In genomic region chr12:52023976-52024688, GRCh38 we compare ENCODE assay signal across 8 cellular contexts. TPM values are rescaled to one million over a fixed set of nuclear protein-coding genes. Genes with fewer than 3 reads are reported as not detected.
DNase-seq lines count a peak whose midpoint lies in the region; ATAC-seq and TF ChIP-seq lines count a peak whose summit lies in the region.

No MANE protein-coding gene starts in this region.

- no peaks in the 10 kb centered on the region for H3K27me3 Mint-ChIP-seq in activated CD4-positive, alpha-beta T cell treated with anti-CD3 and anti-CD28 coated beads for 36 hours
- peaks cover 2% of the 10 kb centered on the region for H3K27me3 Mint-ChIP-seq in activated CD8-positive, alpha-beta T cell treated with anti-CD3 and anti-CD28 coated beads, Interleukin-2, amount 10 ng/mL, durations not matched to agents 7 days and 5 days (ENCODE audit: low read depth)

- H3K4me1 Mint-ChIP-seq in activated CD4-positive, alpha-beta T cell treated with anti-CD3 and anti-CD28 coated beads for 36 hours = peaks cover 37% of the 10 kb centered on the region
- H3K4me1 Mint-ChIP-seq in activated CD8-positive, alpha-beta T cell treated with anti-CD3 and anti-CD28 coated beads, Interleukin-2, amount 10 ng/mL, durations not matched to agents 7 days and 5 days (ENCODE audit: low read depth) = peaks cover 59% of the 10 kb centered on the region

- H3K4me1 ChIP-seq in thoracic aorta (ENCODE audit: control insufficient read depth in 1 of 2, low read depth in 2 of 2) = peaks cover 16 to 23% of the 10 kb centered on the region in 2 donors

- H3K27me3 ChIP-seq in kidney epithelial cell (ENCODE audit: control insufficient read depth, insufficient read depth, low read length) (no peaks in the 10 kb centered on the region), thoracic aorta (replicated peaks; ENCODE audit: insufficient read depth) (no peaks in the 10 kb centered on the region)

- peak overlapping the region; percentile 50 for H3K4me3 ChIP-seq in kidney epithelial cell (ENCODE audit: low read depth, low read length)
- H3K4me3 ChIP-seq in thoracic aorta = peak overlapping the region; percentile 73

- peak overlapping the region; percentile 77 for H3K4me3 Mint-ChIP-seq in activated CD4-positive, alpha-beta T cell treated with anti-CD3 and anti-CD28 coated beads for 36 hours
- H3K4me3 Mint-ChIP-seq in activated CD8-positive, alpha-beta T cell treated with anti-CD3 and anti-CD28 coated beads, Interleukin-2, amount 10 ng/mL, durations not matched to agents 7 days and 5 days = peak overlapping the region; percentile 94

- TF ChIP-seq CTCF in kidney epithelial cell (IDR thresholded peaks at IDR 0.05; ENCODE audit: insufficient read depth, low read length, poor library complexity, severe bottlenecking) (no peak), thoracic aorta (IDR thresholded peaks at IDR 0.05) (peak; percentile 21)

- H3K27ac ChIP-seq in thoracic aorta = no peak overlapping the region

- H3K9me3 ChIP-seq in thoracic aorta = no peaks in the 10 kb centered on the region

- no peaks in the 10 kb centered on the region for H3K36me3 Mint-ChIP-seq in activated CD4-positive, alpha-beta T cell treated with anti-CD3 and anti-CD28 coated beads for 36 hours (ENCODE audit: low read depth)
- no peaks in the 10 kb centered on the region for H3K36me3 Mint-ChIP-seq in activated CD8-positive, alpha-beta T cell treated with anti-CD3 and anti-CD28 coated beads, Interleukin-2, amount 10 ng/mL, durations not matched to agents 7 days and 5 days (ENCODE audit: low read depth)

- intact Hi-C loops in activated CD4-positive, alpha-beta T cell treated with anti-CD3 and anti-CD28 coated beads for 36 hours (cut with DNase I, micrococcal nuclease) = loop anchor here (1.0 to 10.0 kb wide), 8 partner anchors 18 to 599 kb away; partner anchors contain the start of genes TAMALIN (in 2 of the 2), ACVR1B (in 1 of the 2) and SLC4A8 (in 1 of the 2)

- H3K27ac Mint-ChIP-seq in activated CD4-positive, alpha-beta T cell treated with anti-CD3 and anti-CD28 coated beads for 36 hours = peak overlapping the region; percentile 97
- H3K27ac Mint-ChIP-seq in activated CD8-positive, alpha-beta T cell treated with anti-CD3 and anti-CD28 coated beads, Interleukin-2, amount 10 ng/mL, durations not matched to agents 7 days and 5 days = peak overlapping the region; percentile 99

- POLR2A ChIA-PET in activated CD4-positive, alpha-beta T cell treated with anti-CD3 and anti-CD28 coated beads for 36 hours (lab: Charles Lee) = interaction anchor here (1.4 to 2.0 kb wide), 2 partner anchors 20 to 46 kb away, joined by 4 to 6 read pairs; partner anchors contain the start of gene ATG101
- POLR2A ChIA-PET in activated CD8-positive, alpha-beta T cell treated with anti-CD3 and anti-CD28 coated beads, Interleukin-2, amount 10 ng/mL, durations not matched to agents 7 days and 5 days (lab: Charles Lee) = interaction anchor here (0.7 to 2.4 kb wide), 5 partner anchors 9 to 138 kb away, joined by 3 to 12 read pairs (median 3); partner anchors contain the start of genes NR4A1 and TAMALIN

- peak; percentile 4 for ATAC-seq in activated CD4-positive, alpha-beta T cell treated with anti-CD3 and anti-CD28 coated beads for 36 hours
- ATAC-seq in activated CD8-positive, alpha-beta T cell treated with anti-CD3 and anti-CD28 coated beads, Interleukin-2, amount 10 ng/mL, durations not matched to agents 7 days and 5 days = peak; percentile 23
- ATAC-seq in thoracic aorta (ENCODE audit: insufficient number of reproducible peaks, low FRiP score, low read depth) (no peak), HG02885 (IDR thresholded peaks at IDR 0.05; ENCODE audit: poor library complexity, unreplicated experiment) (no peak), GM19324 (IDR thresholded peaks at IDR 0.05; ENCODE audit: low FRiP score, unreplicated experiment) (no peak)

- no peak for DNase-seq in activated CD4-positive, alpha-beta T cell treated with anti-CD3 and anti-CD28 coated beads for 36 hours
- no peak for DNase-seq in activated CD4-positive, alpha-beta T cell treated with anti-CD3 and anti-CD28 coated beads for 4 hours
- no peak for DNase-seq in activated CD8-positive, alpha-beta T cell treated with anti-CD3 and anti-CD28 coated beads, Interleukin-2, amount 10 ng/mL, durations not matched to agents 7 days and 5 days
- DNase-seq in kidney epithelial cell (ENCODE audit: low read depth) (no peak), thoracic aorta (ENCODE audit: low spot score) (no peak), NCI-H526 treated with DMSO at 0.1 percent for 48 hours (lab: John Stamatoyannopoulos, UW) (no peak)

- CTCF ChIA-PET in activated CD4-positive, alpha-beta T cell treated with anti-CD3 and anti-CD28 coated beads for 36 hours (lab: Charles Lee) = interaction anchor here (0.7 to 11.8 kb wide), 28 partner anchors 10 to 561 kb away, joined by 3 to 253 read pairs (median 18); partner anchors contain the start of genes ATG101, NR4A1 and TAMALIN
- CTCF ChIA-PET in activated CD8-positive, alpha-beta T cell treated with anti-CD3 and anti-CD28 coated beads, Interleukin-2, amount 10 ng/mL, durations not matched to agents 7 days and 5 days (lab: Charles Lee) = interaction anchor here (0.6 to 14.5 kb wide), 23 partner anchors 8 to 204 kb away, joined by 3 to 486 read pairs (median 21); partner anchors contain the start of genes ACVR1B, ATG101, NR4A1 and SMIM41

- no peaks in the 10 kb centered on the region for H3K9me3 Mint-ChIP-seq in activated CD4-positive, alpha-beta T cell treated with anti-CD3 and anti-CD28 coated beads for 36 hours (ENCODE audit: low read depth)
- no peaks in the 10 kb centered on the region for H3K9me3 Mint-ChIP-seq in activated CD8-positive, alpha-beta T cell treated with anti-CD3 and anti-CD28 coated beads, Interleukin-2, amount 10 ng/mL, durations not matched to agents 7 days and 5 days (ENCODE audit: insufficient read depth)

- H3K36me3 ChIP-seq in kidney epithelial cell (ENCODE audit: control insufficient read depth, insufficient read depth, low read length) (no peaks in the 10 kb centered on the region), thoracic aorta (no peaks in the 10 kb centered on the region)

RNA-seq across cellular contexts. Expression of gene TAMALIN, which starts 17.4 kb away (rescaled TPM):
- 10 to 100 TPM in 1 of 2 experiments, 1 to 10 TPM in 1; 6.4 to 11.5 TPM for total RNA-seq in activated CD4-positive, alpha-beta T cell treated with anti-CD3 and anti-CD28 coated beads for 36 hours
- total RNA-seq in activated CD8-positive, alpha-beta T cell treated with anti-CD3 and anti-CD28 coated beads, Interleukin-2, amount 10 ng/mL, durations not matched to agents 7 days and 5 days = 10 to 100 TPM; 11.0 to 12.5 TPM
- total RNA-seq in kidney epithelial cell (3.4 and 5.1 TPM in 2 replicates), thoracic aorta (10 to 100 TPM; 17.0 to 21.9 TPM)

RNA-seq across cellular contexts. Expression of gene NR4A1, which starts 27.1 kb away (rescaled TPM):
- 10 to 100 TPM; 69.4 to 72.8 TPM for total RNA-seq in activated CD4-positive, alpha-beta T cell treated with anti-CD3 and anti-CD28 coated beads for 36 hours
- 1 to 10 TPM; 4.3 to 5.6 TPM for total RNA-seq in activated CD8-positive, alpha-beta T cell treated with anti-CD3 and anti-CD28 coated beads, Interleukin-2, amount 10 ng/mL, durations not matched to agents 7 days and 5 days
- total RNA-seq in kidney epithelial cell (9.2 and 11.2 TPM in 2 replicates), thoracic aorta (100 to 1,000 TPM; 112 to 468 TPM)

RNA-seq across cellular contexts. Expression of gene ATG101, which starts 45.6 kb away (rescaled TPM):
- total RNA-seq in activated CD4-positive, alpha-beta T cell treated with anti-CD3 and anti-CD28 coated beads for 36 hours = 10 to 100 TPM; 24.0 to 30.7 TPM
- 10 to 100 TPM; 28.8 to 31.1 TPM for total RNA-seq in activated CD8-positive, alpha-beta T cell treated with anti-CD3 and anti-CD28 coated beads, Interleukin-2, amount 10 ng/mL, durations not matched to agents 7 days and 5 days
- total RNA-seq in kidney epithelial cell (77.8 and 83.1 TPM in 2 replicates), thoracic aorta (10 to 100 TPM; 43.0 to 46.6 TPM)

RNA-seq across cellular contexts. Expression of gene SMIM41, which starts 55.4 kb away (rescaled TPM):
- not detected for total RNA-seq in activated CD4-positive, alpha-beta T cell treated with anti-CD3 and anti-CD28 coated beads for 36 hours
- not detected for total RNA-seq in activated CD8-positive, alpha-beta T cell treated with anti-CD3 and anti-CD28 coated beads, Interleukin-2, amount 10 ng/mL, durations not matched to agents 7 days and 5 days
- total RNA-seq in kidney epithelial cell = 0.34 TPM in 1 of 2 replicates, not detected in the other
- total RNA-seq in thoracic aorta = 1 to 10 TPM in 1 of 2 donors, not detected in 1; 1.8 TPM

Comparison
In these comparisons a context has a peak if more than half of its experiments do, and no peak if none do; other contexts are left out.
1. ATAC-seq: peak in activated CD4-positive, alpha-beta T cell treated with anti-CD3 and anti-CD28 coated beads for 36 hours (single experiment) and activated CD8-positive, alpha-beta T cell treated with anti-CD3 and anti-CD28 coated beads, Interleukin-2, amount 10 ng/mL, durations not matched to agents 7 days and 5 days (single experiment); none in thoracic aorta (single experiment), HG02885 (single experiment) and GM19324 (single experiment).